In the genomic region with DNA sequence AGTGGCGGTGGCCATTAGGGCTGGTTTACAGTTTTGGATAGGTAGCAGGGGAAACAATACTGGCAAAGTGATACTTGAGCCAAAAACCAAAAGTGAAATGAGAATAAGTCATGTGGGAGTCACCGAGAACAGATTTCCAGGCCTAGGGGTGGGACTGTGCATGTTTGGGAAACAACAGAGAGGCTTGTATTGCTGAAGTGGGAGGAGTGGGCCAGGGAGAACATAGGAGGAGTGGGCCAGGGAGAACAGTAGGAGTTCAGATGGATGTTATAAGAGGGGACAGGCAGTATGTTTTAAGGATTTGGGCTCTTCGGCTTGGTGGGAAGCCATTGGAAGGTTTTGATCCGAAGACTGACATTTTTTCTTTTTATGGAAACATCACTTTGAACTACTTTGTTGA, we compare ENCODE assay signal across 21 cellular contexts.
"Had no signal": no experiment of that assay in that cellular context is flagged by ENCODE, and none has a peak within 500 bp of the region (broad histone marks: within the 10 kb centered on the region; RNA-seq: fewer than 3 reads in every experiment).

No MANE protein-coding gene starts in this region.

- ATAC-seq: left lobe of liver, lower lobe of right lung, mucosa of descending colon, sciatic nerve had no signal

- DNase-seq: activated CD4-positive, alpha-beta memory T cell treated with anti-CD3 and anti-CD28 coated beads for 36 hours; activated CD4-positive, alpha-beta T cell treated with anti-CD3 and anti-CD28 coated beads for 48 hours; activated effector memory CD4-positive, alpha-beta T cell treated with Interleukin-2 at 50 U/mL for 16 hours; activated naive CD4-positive, alpha-beta T cell treated with anti-CD3 and anti-CD28 coated beads for 36 hours; activated T-cell treated with anti-CD3 and anti-CD28 coated beads, Interleukin-2, amount 50 U/mL, for 48 hours; anterior cingulate cortex; dermis blood vessel endothelial cell; effector CD4-positive, alpha-beta T cell; esophagus squamous epithelium; kidney glomerular epithelial cell; lower lobe of right lung; mucosa of descending colon; ovary; stimulated activated CD4-positive, alpha-beta T cell treated with anti-CD3 and anti-CD28 coated beads, Interleukin-12 subunit alpha, Interleukin-12 subunit beta, amount 100 ng/mL, for 4 hours; stimulated activated CD4-positive, alpha-beta T cell treated with anti-CD3 and anti-CD28 coated beads, Interleukin-4, amount 100 ng/mL, for 1 hour; SW 1271; T-helper 9 cell had no signal

- H3K27me3 Mint-ChIP-seq: activated CD4-positive, alpha-beta memory T cell treated with anti-CD3 and anti-CD28 coated beads for 36 hours; progenitor cell of endocrine pancreas had no signal

- H3K9me3 Mint-ChIP-seq: activated CD4-positive, alpha-beta memory T cell treated with anti-CD3 and anti-CD28 coated beads for 36 hours; activated naive CD4-positive, alpha-beta T cell treated with anti-CD3 and anti-CD28 coated beads for 36 hours had no signal

- H3K4me3 Mint-ChIP-seq: activated CD4-positive, alpha-beta memory T cell treated with anti-CD3 and anti-CD28 coated beads for 36 hours; activated naive CD4-positive, alpha-beta T cell treated with anti-CD3 and anti-CD28 coated beads for 36 hours; T-helper 1 cell treated with Interleukin-12 subunit alpha and Interleukin-12 subunit beta and Interleukin-4 antibody, amounts not matched to agents 30 μg/mL and 1 μg/mL, for 36 hours had no signal

- H3K27ac Mint-ChIP-seq: activated CD4-positive, alpha-beta memory T cell treated with anti-CD3 and anti-CD28 coated beads for 36 hours; activated naive CD4-positive, alpha-beta T cell treated with anti-CD3 and anti-CD28 coated beads for 36 hours; progenitor cell of endocrine pancreas; T-helper 1 cell treated with Interleukin-12 subunit alpha and Interleukin-12 subunit beta and Interleukin-4 antibody, amounts not matched to agents 30 μg/mL and 1 μg/mL, for 36 hours had no signal
